In genomic region chr19:58558623-58559274, GRCh38 we compare ENCODE assay signal across 1 cellular context.
TF ChIP-seq lines count a peak whose summit lies in the region.

No MANE protein-coding gene starts in this region.

TF ChIP-seq in HepG2, 621 proteins besides CTCF, POLR2A, EP300 and RAD21 (continued from another document and continues in another):
- TF ChIP-seq ZBTB2 (CRISPR knock-in tag; IDR thresholded peaks at IDR 0.05; ENCODE audit: low read depth) (peak; percentile 83), ZSCAN30 (CRISPR knock-in tag; IDR thresholded peaks at IDR 0.05) (peak; percentile 86), ZC3H13 (CRISPR knock-in tag; IDR thresholded peaks at IDR 0.05) (peak; percentile 45; the same call in 1 of the 2 replicates), ZNF350 (CRISPR knock-in tag; IDR thresholded peaks at IDR 0.05; ENCODE audit: borderline replicate concordance, low read depth) (peak; percentile 90), ZNF281 (CRISPR knock-in tag; IDR thresholded peaks at IDR 0.05; ENCODE audit: borderline replicate concordance) (peak; percentile 67; the same call in 1 of the 2 replicates), NFIB (CRISPR knock-in tag; IDR thresholded peaks at IDR 0.05; ENCODE audit: borderline replicate concordance) (0 out of 2 replicates have a peak, but pooled peaks have one; percentile 21), HES4 (CRISPR knock-in tag; IDR thresholded peaks at IDR 0.05; ENCODE audit: borderline replicate concordance) (0 out of 2 replicates have a peak, but pooled peaks have one; percentile 75), RBFOX2 (IDR thresholded peaks at IDR 0.05; ENCODE audit: low read depth, low read length) (peak; percentile 97), KMT2B (CRISPR knock-in tag; IDR thresholded peaks at IDR 0.05) (peak; percentile 59; the same call in 1 of the 2 replicates), SP4 (CRISPR knock-in tag; IDR thresholded peaks at IDR 0.05) (peak; percentile 52; the same call in 1 of the 2 replicates), ZNF333 (CRISPR knock-in tag; IDR thresholded peaks at IDR 0.05; ENCODE audit: borderline replicate concordance) (peak; percentile 51; the same call in 1 of the 2 replicates), LBX2 (CRISPR knock-in tag; IDR thresholded peaks at IDR 0.05; ENCODE audit: borderline replicate concordance) (0 out of 2 replicates have a peak, but pooled peaks have one; percentile 34), ZNF367 (CRISPR knock-in tag; IDR thresholded peaks at IDR 0.05; ENCODE audit: borderline replicate concordance) (peak; percentile 77; the same call in 1 of the 2 replicates), ZNF550 (CRISPR knock-in tag; IDR thresholded peaks at IDR 0.05; ENCODE audit: borderline replicate concordance) (0 out of 2 replicates have a peak, but pooled peaks have one; percentile 67), NONO (IDR thresholded peaks at IDR 0.05) (no peak), NONO (CRISPR knock-in tag; conservative IDR thresholded peaks at IDR 0.05) (peak; percentile 94), ZKSCAN8 (CRISPR knock-in tag; IDR thresholded peaks at IDR 0.05; ENCODE audit: borderline replicate concordance) (peak; percentile 38; the same call in 1 of the 2 replicates), AGO2 (optimal IDR thresholded peaks at IDR 0.05; ENCODE audit: low read depth, low read length) (peak; percentile 96), ZNF160 (CRISPR knock-in tag; IDR thresholded peaks at IDR 0.05) (0 out of 2 replicates have a peak, but pooled peaks have one; percentile 25), ZIK1 (CRISPR knock-in tag; IDR thresholded peaks at IDR 0.05; ENCODE audit: borderline replicate concordance, low read depth) (peak; percentile 58), GABPA (IDR thresholded peaks at IDR 0.05; ENCODE audit: low read depth, low read length) (peak; percentile 85), GABPA (CRISPR knock-in tag; IDR thresholded peaks at IDR 0.05; ENCODE audit: low read depth) (peak; percentile 92), HNF4G (IDR thresholded peaks at IDR 0.05; ENCODE audit: borderline replicate concordance, low read depth, low read length) (peak; percentile 71; the same call in 1 of the 2 replicates), HNF4G (CRISPR knock-in tag; IDR thresholded peaks at IDR 0.05; ENCODE audit: borderline replicate concordance, low read depth) (no peak), POLR2AphosphoS5 (IDR thresholded peaks at IDR 0.05; ENCODE audit: low read depth, low read length) (peak; percentile 56), U2AF1 (optimal IDR thresholded peaks at IDR 0.05; ENCODE audit: low read depth, low read length) (peak; percentile 43), ZNF768 (CRISPR knock-in tag; IDR thresholded peaks at IDR 0.05) (no peak), IKZF5 (CRISPR knock-in tag; IDR thresholded peaks at IDR 0.05) (peak; percentile 19; the same call in 1 of the 2 replicates), SNAPC2 (CRISPR knock-in tag; IDR thresholded peaks at IDR 0.05) (no peak), CSRNP2 (CRISPR knock-in tag; conservative IDR thresholded peaks at IDR 0.05; ENCODE audit: low read depth) (no peak), AHR (CRISPR knock-in tag; IDR thresholded peaks at IDR 0.05) (peak; percentile 46; the same call in 1 of the 2 replicates), CREB1 (IDR thresholded peaks at IDR 0.05) (peak; percentile 91), CREB1 (CRISPR knock-in tag; IDR thresholded peaks at IDR 0.05) (peak; percentile 92), MLLT10 (CRISPR knock-in tag; IDR thresholded peaks at IDR 0.05) (no peak), ZNF263 (CRISPR knock-in tag; IDR thresholded peaks at IDR 0.05) (peak; percentile 44; the same call in 1 of the 2 replicates), ZNF839 (CRISPR knock-in tag; IDR thresholded peaks at IDR 0.05; ENCODE audit: borderline replicate concordance) (peak; percentile 89; the same call in 1 of the 2 replicates), CBX1 (IDR thresholded peaks at IDR 0.05; ENCODE audit: low read depth) (peak; percentile 67), ARHGAP35 (CRISPR knock-in tag; IDR thresholded peaks at IDR 0.05; ENCODE audit: borderline replicate concordance) (peak; percentile 62), ZFP36L1 (CRISPR knock-in tag; IDR thresholded peaks at IDR 0.05) (0 out of 2 replicates have a peak, but pooled peaks have one; percentile 47), ZNF180 (CRISPR knock-in tag; IDR thresholded peaks at IDR 0.05; ENCODE audit: borderline replicate concordance, low read depth) (no peak), JDP2 (CRISPR knock-in tag; IDR thresholded peaks at IDR 0.05; ENCODE audit: borderline replicate concordance) (peak; percentile 33; the same call in 1 of the 2 replicates)
- TF ChIP-seq, protein P1, sequence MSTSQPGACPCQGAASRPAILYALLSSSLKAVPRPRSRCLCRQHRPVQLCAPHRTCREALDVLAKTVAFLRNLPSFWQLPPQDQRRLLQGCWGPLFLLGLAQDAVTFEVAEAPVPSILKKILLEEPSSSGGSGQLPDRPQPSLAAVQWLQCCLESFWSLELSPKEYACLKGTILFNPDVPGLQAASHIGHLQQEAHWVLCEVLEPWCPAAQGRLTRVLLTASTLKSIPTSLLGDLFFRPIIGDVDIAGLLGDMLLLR (CRISPR knock-in tag; IDR thresholded peaks at IDR 0.05): peak; percentile 64; the same call in 1 of the 2 replicates
- TF ChIP-seq, protein P2, sequence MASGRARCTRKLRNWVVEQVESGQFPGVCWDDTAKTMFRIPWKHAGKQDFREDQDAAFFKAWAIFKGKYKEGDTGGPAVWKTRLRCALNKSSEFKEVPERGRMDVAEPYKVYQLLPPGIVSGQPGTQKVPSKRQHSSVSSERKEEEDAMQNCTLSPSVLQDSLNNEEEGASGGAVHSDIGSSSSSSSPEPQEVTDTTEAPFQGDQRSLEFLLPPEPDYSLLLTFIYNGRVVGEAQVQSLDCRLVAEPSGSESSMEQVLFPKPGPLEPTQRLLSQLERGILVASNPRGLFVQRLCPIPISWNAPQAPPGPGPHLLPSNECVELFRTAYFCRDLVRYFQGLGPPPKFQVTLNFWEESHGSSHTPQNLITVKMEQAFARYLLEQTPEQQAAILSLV (CRISPR knock-in tag; IDR thresholded peaks at IDR 0.05; ENCODE audit: borderline replicate concordance): peak; percentile 54; the same call in 1 of the 2 replicates
- TF ChIP-seq, protein P3, sequence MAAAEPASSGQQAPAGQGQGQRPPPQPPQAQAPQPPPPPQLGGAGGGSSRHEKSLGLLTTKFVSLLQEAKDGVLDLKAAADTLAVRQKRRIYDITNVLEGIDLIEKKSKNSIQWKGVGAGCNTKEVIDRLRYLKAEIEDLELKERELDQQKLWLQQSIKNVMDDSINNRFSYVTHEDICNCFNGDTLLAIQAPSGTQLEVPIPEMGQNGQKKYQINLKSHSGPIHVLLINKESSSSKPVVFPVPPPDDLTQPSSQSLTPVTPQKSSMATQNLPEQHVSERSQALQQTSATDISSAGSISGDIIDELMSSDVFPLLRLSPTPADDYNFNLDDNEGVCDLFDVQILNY (CRISPR knock-in tag; conservative IDR thresholded peaks at IDR 0.05): peak; percentile 39; the same call in 1 of the 2 replicates
- TF ChIP-seq, protein P4, sequence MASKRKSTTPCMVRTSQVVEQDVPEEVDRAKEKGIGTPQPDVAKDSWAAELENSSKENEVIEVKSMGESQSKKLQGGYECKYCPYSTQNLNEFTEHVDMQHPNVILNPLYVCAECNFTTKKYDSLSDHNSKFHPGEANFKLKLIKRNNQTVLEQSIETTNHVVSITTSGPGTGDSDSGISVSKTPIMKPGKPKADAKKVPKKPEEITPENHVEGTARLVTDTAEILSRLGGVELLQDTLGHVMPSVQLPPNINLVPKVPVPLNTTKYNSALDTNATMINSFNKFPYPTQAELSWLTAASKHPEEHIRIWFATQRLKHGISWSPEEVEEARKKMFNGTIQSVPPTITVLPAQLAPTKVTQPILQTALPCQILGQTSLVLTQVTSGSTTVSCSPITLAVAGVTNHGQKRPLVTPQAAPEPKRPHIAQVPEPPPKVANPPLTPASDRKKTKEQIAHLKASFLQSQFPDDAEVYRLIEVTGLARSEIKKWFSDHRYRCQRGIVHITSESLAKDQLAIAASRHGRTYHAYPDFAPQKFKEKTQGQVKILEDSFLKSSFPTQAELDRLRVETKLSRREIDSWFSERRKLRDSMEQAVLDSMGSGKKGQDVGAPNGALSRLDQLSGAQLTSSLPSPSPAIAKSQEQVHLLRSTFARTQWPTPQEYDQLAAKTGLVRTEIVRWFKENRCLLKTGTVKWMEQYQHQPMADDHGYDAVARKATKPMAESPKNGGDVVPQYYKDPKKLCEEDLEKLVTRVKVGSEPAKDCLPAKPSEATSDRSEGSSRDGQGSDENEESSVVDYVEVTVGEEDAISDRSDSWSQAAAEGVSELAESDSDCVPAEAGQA (IDR thresholded peaks at IDR 0.05; ENCODE audit: low read depth): peak; percentile 96
- TF ChIP-seq, protein P4 (CRISPR knock-in tag; IDR thresholded peaks at IDR 0.05; ENCODE audit: borderline replicate concordance): peak; percentile 74; the same call in 1 of the 2 replicates
- TF ChIP-seq, protein P5, sequence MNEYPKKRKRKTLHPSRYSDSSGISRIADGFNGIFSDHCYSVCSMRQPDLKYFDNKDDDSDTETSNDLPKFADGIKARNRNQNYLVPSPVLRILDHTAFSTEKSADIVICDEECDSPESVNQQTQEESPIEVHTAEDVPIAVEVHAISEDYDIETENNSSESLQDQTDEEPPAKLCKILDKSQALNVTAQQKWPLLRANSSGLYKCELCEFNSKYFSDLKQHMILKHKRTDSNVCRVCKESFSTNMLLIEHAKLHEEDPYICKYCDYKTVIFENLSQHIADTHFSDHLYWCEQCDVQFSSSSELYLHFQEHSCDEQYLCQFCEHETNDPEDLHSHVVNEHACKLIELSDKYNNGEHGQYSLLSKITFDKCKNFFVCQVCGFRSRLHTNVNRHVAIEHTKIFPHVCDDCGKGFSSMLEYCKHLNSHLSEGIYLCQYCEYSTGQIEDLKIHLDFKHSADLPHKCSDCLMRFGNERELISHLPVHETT (CRISPR knock-in tag; conservative IDR thresholded peaks at IDR 0.05): peak; percentile 63; the same call in 1 of the 2 replicates
